30 cellular contexts compared by ENCODE assay signal in genomic region chr2:60163691-60164090, GRCh38.
"Had no signal": no experiment of that assay in that cellular context is flagged by ENCODE, and none has a peak within 500 bp of the region (broad histone marks: within the 10 kb centered on the region; RNA-seq: fewer than 3 reads in every experiment).

No MANE protein-coding gene starts in this region.

- H3K4me1 Mint-ChIP-seq: neural crest cell; stimulated activated naive CD8-positive, alpha-beta T cell treated with anti-CD3 and anti-CD28 coated beads, Interleukin-15, amount 100 ng/mL, for 72 hours had no signal

- H3K9me3 ChIP-seq: ovary, psoas muscle, right lobe of liver, sigmoid colon, suprapubic skin, testis, tibial artery, transverse colon, upper lobe of right lung, uterus had no signal

- H3K36me3 ChIP-seq: ovary, right lobe of liver, sigmoid colon, suprapubic skin, tibial artery, transverse colon, upper lobe of right lung, uterus had no signal

- DNase-seq: naive thymus-derived CD8-positive, alpha-beta T cell; nephron progenitor cell; occipital lobe; ovary; posterior cingulate gyrus; psoas muscle; right cardiac atrium; right lobe of liver; sigmoid colon; small intestine; stimulated activated CD4-positive, alpha-beta T cell treated with anti-CD3 and anti-CD28 coated beads, Interleukin-15, amount 100 ng/mL, for 24 hours; stimulated activated CD4-positive, alpha-beta T cell treated with anti-CD3 and anti-CD28 coated beads, Interleukin-2, amount 100 ng/mL, for 24 hours; stimulated activated CD4-positive, alpha-beta T cell treated with anti-CD3 and anti-CD28 coated beads, Interleukin-2, amount 100 ng/mL, for 48 hours; stimulated activated CD4-positive, alpha-beta T cell treated with anti-CD3 and anti-CD28 coated beads, Interleukin-4, amount 100 ng/mL, for 24 hours; stimulated activated naive CD4-positive, alpha-beta T cell; stimulated activated naive CD8-positive, alpha-beta T cell treated with anti-CD3 and anti-CD28 coated beads, Interleukin-15, amount 100 ng/mL, for 72 hours; stimulated activated naive CD8-positive, alpha-beta T cell treated with anti-CD3 and anti-CD28 coated beads, Interleukin-15, Interleukin-2, amounts not matched to agents 100 U/mL and 50 U/mL, for 24 hours; substantia nigra; testis; tibial artery; transverse colon; upper lobe of right lung; uterus had no signal

- ATAC-seq: naive thymus-derived CD8-positive, alpha-beta T cell; psoas muscle; right cardiac atrium; right lobe of liver; stimulated activated memory B cell treated with anti-CD40 and anti-IgM and Interleukin-4, amounts not matched to agents 10 μg/mL and 1 μg/mL and 100 μg/mL, for 72 hours; stimulated activated naive CD8-positive, alpha-beta T cell treated with anti-CD3 and anti-CD28 coated beads, Interleukin-15, amount 100 ng/mL, for 72 hours; stimulated activated naive CD8-positive, alpha-beta T cell treated with anti-CD3 and anti-CD28 coated beads, Interleukin-15, Interleukin-2, amounts not matched to agents 100 U/mL and 50 U/mL, for 24 hours; upper lobe of right lung had no signal

- H3K36me3 Mint-ChIP-seq: naive thymus-derived CD8-positive, alpha-beta T cell; natural killer cell treated with Interleukin-12 subunit alpha and Interleukin-12 subunit beta and Interleukin-15 and Interleukin-18, amount 100 ng/mL, for 72 hours; stimulated activated memory B cell treated with anti-CD40 and anti-IgM and Interleukin-4, amounts not matched to agents 10 μg/mL and 1 μg/mL and 100 μg/mL, for 72 hours; type B pancreatic cell had no signal

- H3K4me3 ChIP-seq: ovary, psoas muscle, right lobe of liver, sigmoid colon, suprapubic skin, testis, tibial artery, transverse colon, upper lobe of right lung, uterus had no signal

- H3K27me3 ChIP-seq: ovary, right lobe of liver, sigmoid colon, suprapubic skin, testis, tibial artery, transverse colon, upper lobe of right lung, uterus had no signal

- H3K27ac Mint-ChIP-seq: naive thymus-derived CD8-positive, alpha-beta T cell; natural killer cell treated with Interleukin-12 subunit alpha and Interleukin-12 subunit beta and Interleukin-15 and Interleukin-18, amount 100 ng/mL, for 72 hours; nephron progenitor cell; progenitor cell of endocrine pancreas; stimulated activated memory B cell treated with anti-CD40 and anti-IgM and Interleukin-4, amounts not matched to agents 10 μg/mL and 1 μg/mL and 100 μg/mL, for 72 hours; stimulated activated naive CD8-positive, alpha-beta T cell treated with anti-CD3 and anti-CD28 coated beads, Interleukin-15, amount 100 ng/mL, for 72 hours; type B pancreatic cell had no signal

- H3K9me3 Mint-ChIP-seq: naive thymus-derived CD8-positive, alpha-beta T cell; natural killer cell treated with Interleukin-12 subunit alpha and Interleukin-12 subunit beta and Interleukin-15 and Interleukin-18, amount 100 ng/mL, for 72 hours; nephron progenitor cell; neural crest cell; stimulated activated memory B cell treated with anti-CD40 and anti-IgM and Interleukin-4, amounts not matched to agents 10 μg/mL and 1 μg/mL and 100 μg/mL, for 72 hours; stimulated activated naive CD8-positive, alpha-beta T cell treated with anti-CD3 and anti-CD28 coated beads, Interleukin-15, amount 100 ng/mL, for 72 hours; type B pancreatic cell had no signal

- H3K4me3 Mint-ChIP-seq: naive thymus-derived CD8-positive, alpha-beta T cell; natural killer cell treated with Interleukin-12 subunit alpha and Interleukin-12 subunit beta and Interleukin-15 and Interleukin-18, amount 100 ng/mL, for 72 hours; nephron progenitor cell; neural crest cell; stimulated activated memory B cell treated with anti-CD40 and anti-IgM and Interleukin-4, amounts not matched to agents 10 μg/mL and 1 μg/mL and 100 μg/mL, for 72 hours; stimulated activated naive CD8-positive, alpha-beta T cell treated with anti-CD3 and anti-CD28 coated beads, Interleukin-15, amount 100 ng/mL, for 72 hours; type B pancreatic cell had no signal

- H3K4me1 ChIP-seq: parathyroid adenoma, psoas muscle, right lobe of liver, sigmoid colon, suprapubic skin, testis, tibial artery, transverse colon, upper lobe of right lung, uterus had no signal

- H3K27ac ChIP-seq: ovary, parathyroid adenoma, psoas muscle, right lobe of liver, sigmoid colon, suprapubic skin, testis, tibial artery, transverse colon, upper lobe of right lung, uterus had no signal

- H3K27me3 Mint-ChIP-seq: natural killer cell treated with Interleukin-12 subunit alpha and Interleukin-12 subunit beta and Interleukin-15 and Interleukin-18, amount 100 ng/mL, for 72 hours; progenitor cell of endocrine pancreas; stimulated activated memory B cell treated with anti-CD40 and anti-IgM and Interleukin-4, amounts not matched to agents 10 μg/mL and 1 μg/mL and 100 μg/mL, for 72 hours; stimulated activated naive CD8-positive, alpha-beta T cell treated with anti-CD3 and anti-CD28 coated beads, Interleukin-15, amount 100 ng/mL, for 72 hours; type B pancreatic cell had no signal
